9 cellular contexts compared by ENCODE assay signal in the genomic region with DNA sequence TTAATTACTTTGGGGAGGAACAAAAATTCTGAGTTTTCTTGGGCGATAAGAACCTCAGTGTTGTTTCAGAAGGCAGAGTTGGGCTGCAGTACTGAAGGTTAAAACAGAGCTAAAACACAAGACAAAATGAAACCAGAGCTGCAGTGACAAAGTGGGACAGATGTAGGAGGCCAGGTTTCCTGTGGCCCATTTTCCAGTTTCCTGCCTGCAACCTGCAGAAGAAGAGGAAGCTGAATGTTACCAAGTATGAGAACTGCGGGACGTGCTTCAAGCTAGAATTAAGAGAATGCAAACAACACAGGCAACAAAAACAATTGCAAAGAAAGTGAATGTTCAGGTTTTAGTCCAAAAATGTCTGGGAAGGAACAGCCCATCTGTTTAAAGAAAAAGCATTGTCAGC. TPM values are rescaled to one million over a fixed set of nuclear protein-coding genes. Genes with fewer than 3 reads are reported as not detected.
A peak's percentile ranks its signal among the peaks of the same experiment; 100 is the strongest.
DNase-seq lines count a peak whose midpoint lies in the region; ATAC-seq, FAIRE-seq and TF ChIP-seq lines count a peak whose summit lies in the region.
"Had no signal": no experiment of that assay in that cellular context is flagged by ENCODE, and none has a peak within 500 bp of the region (broad histone marks: within the 10 kb centered on the region; RNA-seq: fewer than 3 reads in every experiment).

No MANE protein-coding gene starts in this region.

- peak; percentile 40 for FAIRE-seq in GM12891 (lab: Jason Lieb, UNC)
- no peak for FAIRE-seq in urothelium cell line (lab: Jason Lieb, UNC)

- no peak overlapping the region for H3K4me3 ChIP-seq in testis
- H3K4me3 ChIP-seq: SJSA1 had no signal

- TF ChIP-seq POLR2A in GM12891 (IDR thresholded peaks at IDR 0.05; ENCODE audit: low read depth, low read length) (no peak), testis (IDR thresholded peaks at IDR 0.05) (no peak)

- intact Hi-C loops in testis (cut with DNase I; ENCODE audit: low total_unique reads): loop anchor here (10.0 kb wide), 1 partner anchor 147 kb away; no protein-coding TSS in a partner anchor

- H3K27me3 ChIP-seq in testis: no peaks in the 10 kb centered on the region
- H3K27me3 ChIP-seq: SJSA1 had no signal

- no peak overlapping the region for H3K27ac ChIP-seq in testis
- H3K27ac ChIP-seq: SJSA1 had no signal

- peaks cover 9% of the 10 kb centered on the region for H3K4me1 ChIP-seq in testis

- DNase-seq in GM12891 (ENCODE audit: insufficient read length, low spot score): no peak
- DNase-seq in NCI-H69 (lab: John Stamatoyannopoulos, UW): peak; percentile 27
- peak; percentile 72 for DNase-seq in cerebellar cortex (ENCODE audit: low spot score)
- peak; percentile 34 for DNase-seq in putamen (ENCODE audit: low spot score)
- no peak for DNase-seq in testis
- DNase-seq in urothelium cell line (ENCODE audit: low spot score): no peak
- DNase-seq: aorta had no signal

- H3K9me3 ChIP-seq in testis: no peaks in the 10 kb centered on the region
- H3K9me3 ChIP-seq: SJSA1 had no signal

- H3K36me3 ChIP-seq in testis (ENCODE audit: low read depth, missing control alignments): no peaks in the 10 kb centered on the region

- 39 to 63% methylated on average over 3 of the region's 3 CpGs for WGBS in testis, 2 donors

- no peak for TF ChIP-seq CTCF in testis (IDR thresholded peaks at IDR 0.05)

- no peak for ATAC-seq in HG02642 (IDR thresholded peaks at IDR 0.05; ENCODE audit: poor library complexity, unreplicated experiment)

TF ChIP-seq in GM12891, 5 proteins besides CTCF, POLR2A, EP300 and RAD21:
- no peak for TF ChIP-seq POU2F2 (IDR thresholded peaks at IDR 0.05; ENCODE audit: low read depth, low read length)
- no peak for TF ChIP-seq PAX5 (IDR thresholded peaks at IDR 0.05; ENCODE audit: insufficient read depth, low read length, severe bottlenecking)
- TF ChIP-seq POLR2AphosphoS5 (IDR thresholded peaks at IDR 0.05; ENCODE audit: low read depth, low read length): no peak
- TF ChIP-seq SPI1 (IDR thresholded peaks at IDR 0.05; ENCODE audit: low read depth, low read length): no peak

RNA-seq across cellular contexts. Expression of a gene that starts 17.8 kb away (rescaled TPM):
- polyA plus RNA-seq in GM12891 (2012; ENCODE audit: low read depth, missing spikeins): 0.65 TPM
- total RNA-seq in testis: 10 to 100 TPM; 11.3 to 15.4 TPM
- polyA plus RNA-seq in testis (ENCODE audit: insufficient read depth, low read depth, low replicate concordance): 17.1 TPM

Comparison
In these comparisons a context has a peak if more than half of its experiments do, and no peak if none do; other contexts are left out.
1. DNase-seq: peak in NCI-H69 (single experiment), cerebellar cortex (single experiment) and putamen (single experiment); none in GM12891 (single experiment), testis (single experiment) and urothelium cell line (single experiment).